Comparison of ENCODE assay signal across 12 cellular contexts in the genomic region with DNA sequence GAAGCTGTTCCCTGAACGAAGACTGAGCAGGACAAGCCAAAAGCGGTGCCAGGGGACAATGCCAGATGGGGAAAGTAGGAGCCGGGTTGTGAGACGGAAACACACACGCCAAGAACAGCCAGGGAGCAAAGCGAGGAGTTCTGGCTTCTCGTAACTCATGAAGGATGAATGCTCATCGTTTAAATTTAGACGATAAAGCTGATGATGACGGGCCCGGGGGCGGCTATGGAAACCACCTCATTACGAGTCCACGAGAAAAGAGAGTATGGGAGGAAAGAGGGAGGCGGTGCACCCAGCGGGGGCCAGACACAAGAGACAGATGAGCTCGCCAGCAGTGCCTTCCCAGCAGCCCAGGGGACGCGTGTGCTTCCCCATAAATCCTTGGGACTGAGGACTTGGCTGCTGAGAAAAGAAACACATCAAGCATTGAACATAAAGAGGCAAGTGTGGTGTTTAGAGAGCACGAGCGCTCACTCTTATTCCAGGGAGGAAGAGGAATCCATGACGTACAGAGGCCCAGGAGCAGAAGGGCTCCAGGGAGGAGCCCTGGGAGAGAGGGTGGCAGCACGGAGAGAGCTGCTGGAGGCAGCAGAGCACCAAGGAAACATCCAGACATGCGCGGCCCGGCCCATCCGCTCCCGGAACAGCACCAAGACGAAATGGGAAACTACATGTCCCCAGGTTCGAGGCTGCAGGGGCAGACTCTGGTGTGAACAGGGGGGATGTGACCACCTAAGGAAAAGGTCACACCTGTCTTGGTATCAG.
A peak's percentile ranks its signal among the peaks of the same experiment; 100 is the strongest.
DNase-seq lines count a peak whose midpoint lies in the region; ATAC-seq, FAIRE-seq and TF ChIP-seq lines count a peak whose summit lies in the region.
"Had no signal": no experiment of that assay in that cellular context is flagged by ENCODE, and none has a peak within 500 bp of the region (broad histone marks: within the 10 kb centered on the region; RNA-seq: fewer than 3 reads in every experiment).

No MANE protein-coding gene starts in this region.

- TF ChIP-seq CTCF in coronary artery (IDR thresholded peaks at IDR 0.05), result no peak
- no peak for TF ChIP-seq CTCF in osteoblast (IDR thresholded peaks at IDR 0.05; ENCODE audit: extremely low read depth, low read depth, low read length)
- TF ChIP-seq CTCF in vagina (IDR thresholded peaks at IDR 0.05), result no peak

- DNase-seq in cardiac septum (ENCODE audit: low spot score), result peak; percentile 73
- DNase-seq in Right ventricle myocardium inferior (ENCODE audit: missing footprints), result no peak
- DNase-seq in coronary artery (ENCODE audit: low spot score), result no peak
- DNase-seq in osteoblast (ENCODE audit: insufficient read length, low spot score, missing footprints), result peak; percentile 68
- no peak for DNase-seq in vagina (ENCODE audit: extremely low spot score in 2 of 2)
- no peak for DNase-seq in SJCRH30
- no peak for DNase-seq in H54 (ENCODE audit: insufficient read length, low spot score)
- DNase-seq: activated naive CD8-positive, alpha-beta T cell treated with anti-CD3 and anti-CD28 coated beads for 36 hours; NCI-H1417 had no signal

- intact Hi-C loops in cardiac septum (cut with DNase I) (no loop called here), Right ventricle myocardium inferior (cut with DNase I) (no loop called here), vagina (cut with DNase I) (no loop called here)

- H2AFZ ChIP-seq in osteoblast (ENCODE audit: low read length), result no peak overlapping the region

- H3K4me1 ChIP-seq in osteoblast (ENCODE audit: insufficient read depth, low read length), result peaks cover 13% of the 10 kb centered on the region
- peaks cover 17% of the 10 kb centered on the region for H3K4me1 ChIP-seq in vagina
- H3K4me1 ChIP-seq in SJCRH30, result no peaks in the 10 kb centered on the region

- H3K4me3 ChIP-seq in coronary artery (no peak overlapping the region), osteoblast (ENCODE audit: insufficient read depth, low read length) (no peak overlapping the region), vagina (no peak overlapping the region), SJCRH30 (no peak overlapping the region)
- H3K4me3 ChIP-seq: BLaER1 had no signal

- no peaks in the 10 kb centered on the region for H3K79me2 ChIP-seq in osteoblast (ENCODE audit: insufficient read depth, low read length)

- H3K9me3 ChIP-seq in osteoblast (ENCODE audit: low read depth, low read length) (no peaks in the 10 kb centered on the region), vagina (no peaks in the 10 kb centered on the region), SJCRH30 (replicated peaks) (no peaks in the 10 kb centered on the region)
- H3K9me3 ChIP-seq: BLaER1 had no signal

- H3K27ac ChIP-seq in coronary artery, result peak overlapping the region; percentile 34 to 76
- H3K27ac ChIP-seq in osteoblast (ENCODE audit: low read depth, low read length), result peak overlapping the region; percentile 42
- peak overlapping the region; percentile 19 for H3K27ac ChIP-seq in vagina
- H3K27ac ChIP-seq in SJCRH30, result no peak overlapping the region
- H3K27ac ChIP-seq: BLaER1 had no signal

- no peak overlapping the region for H3K4me2 ChIP-seq in osteoblast (ENCODE audit: insufficient read depth, low read length)
- H3K4me2 ChIP-seq: BLaER1 had no signal

- no peaks in the 10 kb centered on the region for H4K20me1 ChIP-seq in osteoblast (ENCODE audit: insufficient read depth, low read length)

- H3K27me3 ChIP-seq in osteoblast (ENCODE audit: insufficient read depth, low read length) (no peaks in the 10 kb centered on the region), vagina (no peaks in the 10 kb centered on the region), SJCRH30 (no peaks in the 10 kb centered on the region)
- H3K27me3 ChIP-seq: BLaER1 had no signal

- ATAC-seq in Right ventricle myocardium inferior (no peak), GM18502 (IDR thresholded peaks at IDR 0.05; ENCODE audit: poor library complexity, unreplicated experiment) (no peak)

- TF ChIP-seq POLR2A in vagina (IDR thresholded peaks at IDR 0.05) (no peak), H54 (IDR thresholded peaks at IDR 0.05; ENCODE audit: low read depth, low read length) (no peak)

- H3K36me3 ChIP-seq in osteoblast (ENCODE audit: insufficient read depth, low read length) (peaks cover 46% of the 10 kb centered on the region), vagina (peaks cover 0 to 63% of the 10 kb centered on the region in 2 donors), SJCRH30 (peaks cover 65% of the 10 kb centered on the region)

- no peak for FAIRE-seq in H54 (lab: Jason Lieb, UNC)
- FAIRE-seq: endothelial cell of umbilical vein had no signal

Comparison
In these comparisons a context has a peak if more than half of its experiments do, and no peak if none do; other contexts are left out.
1. DNase-seq: peak in cardiac septum (single experiment) and osteoblast (single experiment); none in Right ventricle myocardium inferior (single experiment), coronary artery (single experiment), vagina (0 of 2), SJCRH30 (0 of 2) and H54 (single experiment).